In genomic region chr9:89597711-89598707, GRCh38 we compare ENCODE assay signal across 8 cellular contexts. TPM values are rescaled to one million over a fixed set of nuclear protein-coding genes. Genes with fewer than 3 reads are reported as not detected.
DNase-seq lines count a peak whose midpoint lies in the region; ATAC-seq, FAIRE-seq and TF ChIP-seq lines count a peak whose summit lies in the region.

No MANE protein-coding gene starts in this region.

- FAIRE-seq in A549 (lab: Jason Lieb, UNC): peak; percentile 86

- TF ChIP-seq EP300 in A549 (IDR thresholded peaks at IDR 0.05): no peak

- peak; percentile 91 to 93 for TF ChIP-seq RAD21 in A549 (conservative IDR thresholded peaks at IDR 0.05 in 1 of 2, IDR thresholded peaks at IDR 0.05 in 1 of 2)

- H3K4me3 ChIP-seq in A549 (no peak overlapping the region), epithelial cell of proximal tubule (ENCODE audit: low read depth, low read length) (no peak overlapping the region), mucosa of descending colon (no peak overlapping the region), tibial artery (no peak overlapping the region)

- H3K4me1 Mint-ChIP-seq in activated CD8-positive, alpha-beta T cell treated with anti-CD3 and anti-CD28 coated beads for 36 hours (ENCODE audit: low read depth): peaks cover under 1% of the 10 kb centered on the region

- H3K4me2 ChIP-seq in A549: no peak overlapping the region; the same call in 2 of the 3 replicates

- H3K36me3 ChIP-seq in mucosa of descending colon (ENCODE audit: low read depth): no peaks in the 10 kb centered on the region
- H3K36me3 ChIP-seq in tibial artery: no peaks in the 10 kb centered on the region

- peak; percentile 49 to 69; a peak in 4 of 6 replicates for ATAC-seq in A549
- peak; percentile 56 for ATAC-seq in activated CD8-positive, alpha-beta T cell treated with anti-CD3 and anti-CD28 coated beads for 36 hours
- peak; percentile 63 for ATAC-seq in mucosa of descending colon
- ATAC-seq in GM19035 (IDR thresholded peaks at IDR 0.05; ENCODE audit: unreplicated experiment): no peak

- DNase-seq in A549 (ENCODE audit: low read depth in 1 of 2, low spot score in 1 of 2) (peak; percentile 24 to 66), NCI-H2171 treated with DMSO at 0.1 percent for 48 hours (lab: John Stamatoyannopoulos, UW) (peak; percentile 65), epithelial cell of proximal tubule (ENCODE audit: low read depth) (no peak), mucosa of descending colon (peak in 1 of 3 donors; percentile 83), tibial artery (peak in 1 of 2 donors; percentile 51)
- peak; percentile 73 for DNase-seq in activated CD8-positive, alpha-beta T cell treated with anti-CD3 and anti-CD28 coated beads for 36 hours

- POLR2A ChIA-PET in A549 (lab: Yijun Ruan, JAX): no interaction called here
- POLR2A ChIA-PET in activated CD8-positive, alpha-beta T cell treated with anti-CD3 and anti-CD28 coated beads for 36 hours (lab: Charles Lee): interaction anchor here (1.4 kb wide), 1 partner anchor 505 kb away, joined by 7 read pairs; no protein-coding TSS in a partner anchor

- H3K27me3 ChIP-seq in tibial artery: no peaks in the 10 kb centered on the region

- no peak for TF ChIP-seq POLR2A in A549 (IDR thresholded peaks at IDR 0.05; ENCODE audit: low read length)

- CTCF ChIA-PET in A549 (lab: Yijun Ruan, JAX): interaction anchor here (0.6 to 11.2 kb wide), 74 partner anchors 8 to 1270 kb away, joined by 3 to 183 read pairs (median 4); no protein-coding TSS in a partner anchor
- CTCF ChIA-PET in activated CD8-positive, alpha-beta T cell treated with anti-CD3 and anti-CD28 coated beads for 36 hours (lab: Charles Lee): interaction anchor here (0.6 to 16.5 kb wide), 74 partner anchors 8 to 1273 kb away, joined by 3 to 355 read pairs (median 4); no protein-coding TSS in a partner anchor

- H3K4me3 Mint-ChIP-seq in activated CD8-positive, alpha-beta T cell treated with anti-CD3 and anti-CD28 coated beads for 36 hours: no peak overlapping the region

- intact Hi-C loops in activated CD8-positive, alpha-beta T cell treated with anti-CD3 and anti-CD28 coated beads for 36 hours (cut with micrococcal nuclease): no loop called here
- intact Hi-C loops in mucosa of descending colon (cut with DNase I, micrococcal nuclease) (loop anchor here in 1 of 2 donors (2.0 kb wide), 1 partner anchor 505 kb away; no protein-coding TSS in a partner anchor), tibial artery (cut with DNase I; ENCODE audit: low total_unique reads) (no loop called here)

- H3K36me3 Mint-ChIP-seq in activated CD8-positive, alpha-beta T cell treated with anti-CD3 and anti-CD28 coated beads for 36 hours (ENCODE audit: low read depth): no peaks in the 10 kb centered on the region

- H3K9me3 ChIP-seq in A549 (no peaks in the 10 kb centered on the region), mucosa of descending colon (no peaks in the 10 kb centered on the region), tibial artery (no peaks in the 10 kb centered on the region)

- H3K27ac Mint-ChIP-seq in activated CD8-positive, alpha-beta T cell treated with anti-CD3 and anti-CD28 coated beads for 36 hours: no peak overlapping the region

- WGBS in A549 (ENCODE audit: missing lambda C conversion rate): 24% methylated on average over 8 of the region's 9 CpGs

- no peak overlapping the region for H3K27ac ChIP-seq in A549
- H3K27ac ChIP-seq in tibial artery: no peak overlapping the region

- H3K4me1 ChIP-seq in A549: no peaks in the 10 kb centered on the region
- no peaks in the 10 kb centered on the region for H3K4me1 ChIP-seq in mucosa of descending colon (ENCODE audit: low read depth)
- H3K4me1 ChIP-seq in tibial artery: peaks cover 0 to under 1% (median 0%) of the 10 kb centered on the region in 4 donors

- TF ChIP-seq CTCF in A549 (IDR thresholded peaks at IDR 0.05) (peak; percentile 91), GM12872 (IDR thresholded peaks at IDR 0.05; ENCODE audit: insufficient read depth, low read depth, low read length) (peak; percentile 87), epithelial cell of proximal tubule (conservative IDR thresholded peaks at IDR 0.05; ENCODE audit: low read depth, low read length) (peak; percentile 90), mucosa of descending colon (IDR thresholded peaks at IDR 0.05) (no peak), tibial artery (IDR thresholded peaks at IDR 0.05) (peak; percentile 78 to 85)
- TF ChIP-seq CTCF in activated CD8-positive, alpha-beta T cell treated with anti-CD3 and anti-CD28 coated beads for 36 hours (IDR thresholded peaks at IDR 0.05): peak; percentile 85

- H3K27me3 Mint-ChIP-seq in activated CD8-positive, alpha-beta T cell treated with anti-CD3 and anti-CD28 coated beads for 36 hours: peaks cover 2% of the 10 kb centered on the region

- H3K9me3 Mint-ChIP-seq in activated CD8-positive, alpha-beta T cell treated with anti-CD3 and anti-CD28 coated beads for 36 hours: no peaks in the 10 kb centered on the region

TF ChIP-seq in A549, 52 proteins besides CTCF, POLR2A, EP300 and RAD21:
- peak; percentile 81 for TF ChIP-seq ZFP36 (IDR thresholded peaks at IDR 0.05; ENCODE audit: borderline replicate concordance, partially characterized antibody)
- peak; percentile 78 for TF ChIP-seq SMC3 (IDR thresholded peaks at IDR 0.05)
- TF ChIP-seq NFE2L2 (conservative IDR thresholded peaks at IDR 0.05; ENCODE audit: low read length): no peak
- no peak for TF ChIP-seq NPAS2 (CRISPR knock-in tag; IDR thresholded peaks at IDR 0.05; ENCODE audit: borderline replicate concordance)
- TF ChIP-seq HOXA7 (CRISPR knock-in tag; IDR thresholded peaks at IDR 0.05): no peak

RNA-seq across cellular contexts. Expression of gene GADD45G, which starts 6.8 kb away (rescaled TPM):
- polyA plus RNA-seq in A549 (2011; rRNA removed) (0.16 TPM in 1 of 2 replicates, not detected in the other), A549 (2017; fragmentation: RNase III; extraction: RNeasy Plus Mini Kit Qiagen cat#74134 plus additional on column Dnase treatment) (0.09 to 0.17 TPM (median 0.15 TPM) in 3 replicates)
- 0.73 and 0.94 TPM in 2 replicates for polyA plus RNA-seq in A549 (2012; cell fraction: cytosol; rRNA removed)
- polyA plus RNA-seq in A549 (2012; cell fraction: nucleus; rRNA removed): 1.2 and 1.4 TPM in 2 replicates
- not detected in 2 replicates for polyA minus RNA-seq in A549 (2011; rRNA and poly(A)+ RNA removed)
- total RNA-seq in activated CD8-positive, alpha-beta T cell treated with anti-CD3 and anti-CD28 coated beads for 36 hours: 1 to 10 TPM; 3.7 to 5.0 TPM
- total RNA-seq in epithelial cell of proximal tubule (not detected in 2 replicates), mucosa of descending colon (10 to 100 TPM in 1 of 3 donors, 1 to 10 TPM in 2; 5.4 to 18.4 (median 6.6) TPM)
